ENCODE assay signal across 19 cellular contexts in genomic region chr4:82951196-82951595, GRCh38.
"Had no signal": no experiment of that assay in that cellular context is flagged by ENCODE, and none has a peak within 500 bp of the region (broad histone marks: within the 10 kb centered on the region; RNA-seq: fewer than 3 reads in every experiment).

No MANE protein-coding gene starts in this region.

- H3K9me3 ChIP-seq: colonic mucosa, left ventricle myocardium inferior, thoracic aorta, vagina had no signal

- H3K4me3 ChIP-seq: colonic mucosa, left ventricle myocardium inferior, smooth muscle cell, thoracic aorta, vagina had no signal

- DNase-seq: activated CD4-positive, alpha-beta T cell treated with anti-CD3 and anti-CD28 coated beads for 1 hour; activated gamma-delta T cell treated with Interleukin-2 at 50 U/mL for 16 hours; activated T-cell treated with anti-CD3 and anti-CD28 coated beads, Interleukin-2, amount 50 U/mL, for 1 hour; anterior cingulate cortex; brain microvascular endothelial cell; colonic mucosa; endodermal cell; foreskin fibroblast; left ventricle myocardium inferior; midbrain; stimulated activated CD4-positive, alpha-beta T cell treated with anti-CD3 and anti-CD28 coated beads, Interleukin-15, amount 100 ng/mL, for 24 hours; stimulated activated CD8-positive, alpha-beta memory T cell treated with anti-CD3 and anti-CD28 coated beads, Interleukin-4, amount 100 ng/mL, for 48 hours; stimulated activated naive B cell treated with anti-CD40 and anti-IgM and Interleukin-4, amounts not matched to agents 10 μg/mL and 1 μg/mL and 100 μg/mL, for 72 hours; T-helper 9 cell had no signal

- H3K27ac ChIP-seq: brain microvascular endothelial cell, colonic mucosa, epithelial cell of prostate, left ventricle myocardium inferior, thoracic aorta, vagina had no signal

- ATAC-seq: sciatic nerve; stimulated activated naive B cell treated with anti-CD40 and anti-IgM and Interleukin-4, amounts not matched to agents 10 μg/mL and 1 μg/mL and 100 μg/mL, for 72 hours had no signal

- H3K27me3 ChIP-seq: brain microvascular endothelial cell, colonic mucosa, vagina had no signal

- H3K4me1 ChIP-seq: colonic mucosa, vagina had no signal

- H3K36me3 ChIP-seq: brain microvascular endothelial cell, colonic mucosa, thoracic aorta, vagina had no signal

- H3K4me2 ChIP-seq: smooth muscle cell had no signal
